18 cellular contexts compared by ENCODE assay signal in genomic region chr19:40438284-40438683, GRCh38. TPM values are rescaled to one million over a fixed set of nuclear protein-coding genes. Genes with fewer than 3 reads are reported as not detected.
A peak's percentile ranks its signal among the peaks of the same experiment; 100 is the strongest.
DNase-seq lines count a peak whose midpoint lies in the region; ATAC-seq and TF ChIP-seq lines count a peak whose summit lies in the region.
"Had no signal": no experiment of that assay in that cellular context is flagged by ENCODE, and none has a peak within 500 bp of the region (broad histone marks: within the 10 kb centered on the region; RNA-seq: fewer than 3 reads in every experiment).

No MANE protein-coding gene starts in this region.

- ATAC-seq in Right ventricle myocardium superior (ENCODE audit: poor library complexity), result no peak
- ATAC-seq: GM12878, SK-N-SH treated with all-trans-retinoic acid at 6 μM for 48 hours had no signal

- no peak overlapping the region for H3K4me3 Mint-ChIP-seq in HFFc6
- no peak overlapping the region for H3K4me3 Mint-ChIP-seq in activated T-helper 1 cell treated with anti-CD3 and anti-CD28 coated beads, Interleukin-12 subunit alpha, Interleukin-12 subunit beta, Interleukin-2, Interleukin-4 antibody, amounts not matched to agents 30 ng/mL and 10 ng/mL and 1 ng/mL, durations not matched to agents 14 hours and 24 hours and 36 hours
- no peak overlapping the region for H3K4me3 Mint-ChIP-seq in mesothelial cell of epicardium

- no peak for DNase-seq in HFFc6
- no peak for DNase-seq in activated T-helper 1 cell treated with anti-CD3 and anti-CD28 coated beads, Interleukin-12 subunit alpha, Interleukin-12 subunit beta, Interleukin-2, Interleukin-4 antibody, amounts not matched to agents 30 ng/mL and 10 ng/mL and 1 ng/mL, durations not matched to agents 14 hours and 24 hours and 36 hours (ENCODE audit: low spot score)
- no peak for DNase-seq in mesothelial cell of epicardium (ENCODE audit: low spot score in 2 of 2, unreplicated experiment in 2 of 2)
- no peak for DNase-seq in NCI-H226
- no peak for DNase-seq in occipital lobe (lab: John Stamatoyannopoulos, UW)
- DNase-seq in KG1 (lab: John Stamatoyannopoulos, UW), result no peak
- no peak for DNase-seq in Right ventricle myocardium superior
- DNase-seq: BE2C; CD4-positive, alpha-beta memory T cell; DMS53; EL; NCI-H1105; NCI-H2081; NCI-H2171 treated with DMSO at 0.1 percent for 48 hours; NCI-H774; SIG-M5 had no signal

- peak overlapping the region; percentile 27 for H3K27ac Mint-ChIP-seq in HFFc6
- peak overlapping the region; percentile 45 for H3K27ac Mint-ChIP-seq in activated T-helper 1 cell treated with anti-CD3 and anti-CD28 coated beads, Interleukin-12 subunit alpha, Interleukin-12 subunit beta, Interleukin-2, Interleukin-4 antibody, amounts not matched to agents 30 ng/mL and 10 ng/mL and 1 ng/mL, durations not matched to agents 14 hours and 24 hours and 36 hours
- H3K27ac Mint-ChIP-seq in mesothelial cell of epicardium, result peak overlapping the region; percentile 22

- H3K9me3 Mint-ChIP-seq in HFFc6 (no peaks in the 10 kb centered on the region), mesothelial cell of epicardium (no peaks in the 10 kb centered on the region)
- no peaks in the 10 kb centered on the region for H3K9me3 Mint-ChIP-seq in activated T-helper 1 cell treated with anti-CD3 and anti-CD28 coated beads, Interleukin-12 subunit alpha, Interleukin-12 subunit beta, Interleukin-2, Interleukin-4 antibody, amounts not matched to agents 30 ng/mL and 10 ng/mL and 1 ng/mL, durations not matched to agents 14 hours and 24 hours and 36 hours
- H3K9me3 Mint-ChIP-seq: CD4-positive, alpha-beta memory T cell had no signal

- peaks cover 4% of the 10 kb centered on the region for H3K27me3 Mint-ChIP-seq in HFFc6 (ENCODE audit: insufficient read depth)
- H3K27me3 Mint-ChIP-seq in activated T-helper 1 cell treated with anti-CD3 and anti-CD28 coated beads, Interleukin-12 subunit alpha, Interleukin-12 subunit beta, Interleukin-2, Interleukin-4 antibody, amounts not matched to agents 30 ng/mL and 10 ng/mL and 1 ng/mL, durations not matched to agents 14 hours and 24 hours and 36 hours (ENCODE audit: insufficient read depth), result no peaks in the 10 kb centered on the region
- no peaks in the 10 kb centered on the region for H3K27me3 Mint-ChIP-seq in mesothelial cell of epicardium (ENCODE audit: low read depth)
- H3K27me3 Mint-ChIP-seq: CD4-positive, alpha-beta memory T cell had no signal

- TF ChIP-seq CTCF in HFFc6 (IDR thresholded peaks at IDR 0.05) (no peak), mesothelial cell of epicardium (IDR thresholded peaks at IDR 0.05; ENCODE audit: unreplicated experiment) (no peak)

- H3K36me3 Mint-ChIP-seq in HFFc6 (ENCODE audit: low read depth) (peaks cover 33% of the 10 kb centered on the region), mesothelial cell of epicardium (peaks cover 17% of the 10 kb centered on the region)
- peaks cover 11% of the 10 kb centered on the region for H3K36me3 Mint-ChIP-seq in activated T-helper 1 cell treated with anti-CD3 and anti-CD28 coated beads, Interleukin-12 subunit alpha, Interleukin-12 subunit beta, Interleukin-2, Interleukin-4 antibody, amounts not matched to agents 30 ng/mL and 10 ng/mL and 1 ng/mL, durations not matched to agents 14 hours and 24 hours and 36 hours (ENCODE audit: low read depth)

- intact Hi-C loops in activated T-helper 1 cell treated with anti-CD3 and anti-CD28 coated beads, Interleukin-12 subunit alpha, Interleukin-12 subunit beta, Interleukin-2, Interleukin-4 antibody, amounts not matched to agents 30 ng/mL and 10 ng/mL and 1 ng/mL, durations not matched to agents 14 hours and 24 hours and 36 hours (cut with micrococcal nuclease), result no loop called here
- intact Hi-C loops in Right ventricle myocardium superior (cut with DNase I), result no loop called here

- H3K4me1 Mint-ChIP-seq in HFFc6 (ENCODE audit: low read depth), result peaks cover 26% of the 10 kb centered on the region
- H3K4me1 Mint-ChIP-seq in activated T-helper 1 cell treated with anti-CD3 and anti-CD28 coated beads, Interleukin-12 subunit alpha, Interleukin-12 subunit beta, Interleukin-2, Interleukin-4 antibody, amounts not matched to agents 30 ng/mL and 10 ng/mL and 1 ng/mL, durations not matched to agents 14 hours and 24 hours and 36 hours (ENCODE audit: low read depth), result peaks cover 17% of the 10 kb centered on the region
- peaks cover 25% of the 10 kb centered on the region for H3K4me1 Mint-ChIP-seq in mesothelial cell of epicardium

RNA-seq across cellular contexts. Expression of gene SERTAD3, which starts 5.9 kb away (rescaled TPM):
- 10 to 100 TPM; 35.9 to 47.0 (median 41.2) TPM for total RNA-seq in HFFc6 (2021; fragmentation: NEBNext Ultra II Directional; extraction: Animal tissue kit (Norgen Biotek cat#: 25700))
- 6.4 and 10.0 TPM in 2 replicates for total RNA-seq in activated T-helper 1 cell treated with anti-CD3 and anti-CD28 coated beads, Interleukin-12 subunit alpha, Interleukin-12 subunit beta, Interleukin-2, Interleukin-4 antibody, amounts not matched to agents 30 ng/mL and 10 ng/mL and 1 ng/mL, durations not matched to agents 14 hours and 24 hours and 36 hours
- 70.0 to 75.5 TPM (median 70.5 TPM) in 3 replicates for total RNA-seq in mesothelial cell of epicardium
- total RNA-seq in occipital lobe, result 9.8 TPM
- total RNA-seq in Right ventricle myocardium superior, result 22.7 TPM

RNA-seq across cellular contexts. Expression of gene SERTAD1, which starts 12.5 kb away (rescaled TPM):
- 10 to 100 TPM; 18.5 to 25.4 (median 21.2) TPM for total RNA-seq in HFFc6 (2021; fragmentation: NEBNext Ultra II Directional; extraction: Animal tissue kit (Norgen Biotek cat#: 25700))
- total RNA-seq in activated T-helper 1 cell treated with anti-CD3 and anti-CD28 coated beads, Interleukin-12 subunit alpha, Interleukin-12 subunit beta, Interleukin-2, Interleukin-4 antibody, amounts not matched to agents 30 ng/mL and 10 ng/mL and 1 ng/mL, durations not matched to agents 14 hours and 24 hours and 36 hours, result 18.3 and 19.4 TPM in 2 replicates
- total RNA-seq in mesothelial cell of epicardium (10.7 to 11.0 TPM (median 10.8 TPM) in 3 replicates), occipital lobe (2.8 TPM), Right ventricle myocardium superior (10.9 TPM)

RNA-seq across cellular contexts. Expression of gene PRX, which starts 25.1 kb away (rescaled TPM):
- total RNA-seq in HFFc6 (2021; fragmentation: NEBNext Ultra II Directional; extraction: Animal tissue kit (Norgen Biotek cat#: 25700)), result 1 to 10 TPM in 2 of 6 experiments, under 1 TPM in 4; 0.86 to 1.5 (median 0.94) TPM
- total RNA-seq in activated T-helper 1 cell treated with anti-CD3 and anti-CD28 coated beads, Interleukin-12 subunit alpha, Interleukin-12 subunit beta, Interleukin-2, Interleukin-4 antibody, amounts not matched to agents 30 ng/mL and 10 ng/mL and 1 ng/mL, durations not matched to agents 14 hours and 24 hours and 36 hours, result 0.99 and 1.7 TPM in 2 replicates
- 4.7 to 5.2 TPM (median 5.2 TPM) in 3 replicates for total RNA-seq in mesothelial cell of epicardium
- 2.5 TPM for total RNA-seq in occipital lobe
- total RNA-seq in Right ventricle myocardium superior, result 3.8 TPM

RNA-seq across cellular contexts. Expression of gene BLVRB, which starts 27.3 kb away (rescaled TPM):
- total RNA-seq in HFFc6 (2021; fragmentation: NEBNext Ultra II Directional; extraction: Animal tissue kit (Norgen Biotek cat#: 25700)), result 10 to 100 TPM; 35.3 to 55.7 (median 52.5) TPM
- 6.1 and 8.2 TPM in 2 replicates for total RNA-seq in activated T-helper 1 cell treated with anti-CD3 and anti-CD28 coated beads, Interleukin-12 subunit alpha, Interleukin-12 subunit beta, Interleukin-2, Interleukin-4 antibody, amounts not matched to agents 30 ng/mL and 10 ng/mL and 1 ng/mL, durations not matched to agents 14 hours and 24 hours and 36 hours
- 38.5 to 42.7 TPM (median 42.2 TPM) in 3 replicates for total RNA-seq in mesothelial cell of epicardium
- 16.5 TPM for total RNA-seq in occipital lobe
- 117 TPM for total RNA-seq in Right ventricle myocardium superior

RNA-seq across cellular contexts. Expression of gene SPTBN4, which starts 28.5 kb away (rescaled TPM):
- total RNA-seq in HFFc6 (2021; fragmentation: NEBNext Ultra II Directional; extraction: Animal tissue kit (Norgen Biotek cat#: 25700)), result under 1 TPM; 0.17 to 0.96 (median 0.54) TPM
- total RNA-seq in activated T-helper 1 cell treated with anti-CD3 and anti-CD28 coated beads, Interleukin-12 subunit alpha, Interleukin-12 subunit beta, Interleukin-2, Interleukin-4 antibody, amounts not matched to agents 30 ng/mL and 10 ng/mL and 1 ng/mL, durations not matched to agents 14 hours and 24 hours and 36 hours, result 0.21 and 0.69 TPM in 2 replicates
- total RNA-seq in mesothelial cell of epicardium (1.5 to 3.4 TPM (median 1.7 TPM) in 3 replicates), occipital lobe (27.5 TPM), Right ventricle myocardium superior (4.5 TPM)
